ENCODE assay signal across 1 cellular context in the genomic region with DNA sequence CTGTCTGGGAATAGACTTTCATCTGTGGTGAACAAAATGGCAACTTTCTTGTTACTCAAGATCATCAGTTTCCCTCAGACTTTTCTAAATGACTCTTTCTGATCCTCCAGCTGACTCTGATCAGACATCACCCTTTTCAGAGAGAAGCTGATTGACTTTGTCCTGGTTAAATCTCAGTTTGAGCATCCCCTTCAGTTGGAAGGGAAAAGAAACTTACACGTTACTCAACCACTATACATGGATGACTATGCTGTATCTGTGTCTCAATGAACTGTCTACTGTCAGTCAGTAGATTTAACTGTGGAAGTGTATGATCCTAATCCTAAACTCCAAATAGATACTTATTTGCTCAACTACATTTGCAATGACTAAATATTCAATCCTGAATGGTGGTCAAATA.
TF ChIP-seq lines count a peak whose summit lies in the region.

No MANE protein-coding gene starts in this region.

TF ChIP-seq in GM23338, 12 proteins besides CTCF, POLR2A, EP300 and RAD21 (continued from another document):
- TF ChIP-seq, protein P1, sequence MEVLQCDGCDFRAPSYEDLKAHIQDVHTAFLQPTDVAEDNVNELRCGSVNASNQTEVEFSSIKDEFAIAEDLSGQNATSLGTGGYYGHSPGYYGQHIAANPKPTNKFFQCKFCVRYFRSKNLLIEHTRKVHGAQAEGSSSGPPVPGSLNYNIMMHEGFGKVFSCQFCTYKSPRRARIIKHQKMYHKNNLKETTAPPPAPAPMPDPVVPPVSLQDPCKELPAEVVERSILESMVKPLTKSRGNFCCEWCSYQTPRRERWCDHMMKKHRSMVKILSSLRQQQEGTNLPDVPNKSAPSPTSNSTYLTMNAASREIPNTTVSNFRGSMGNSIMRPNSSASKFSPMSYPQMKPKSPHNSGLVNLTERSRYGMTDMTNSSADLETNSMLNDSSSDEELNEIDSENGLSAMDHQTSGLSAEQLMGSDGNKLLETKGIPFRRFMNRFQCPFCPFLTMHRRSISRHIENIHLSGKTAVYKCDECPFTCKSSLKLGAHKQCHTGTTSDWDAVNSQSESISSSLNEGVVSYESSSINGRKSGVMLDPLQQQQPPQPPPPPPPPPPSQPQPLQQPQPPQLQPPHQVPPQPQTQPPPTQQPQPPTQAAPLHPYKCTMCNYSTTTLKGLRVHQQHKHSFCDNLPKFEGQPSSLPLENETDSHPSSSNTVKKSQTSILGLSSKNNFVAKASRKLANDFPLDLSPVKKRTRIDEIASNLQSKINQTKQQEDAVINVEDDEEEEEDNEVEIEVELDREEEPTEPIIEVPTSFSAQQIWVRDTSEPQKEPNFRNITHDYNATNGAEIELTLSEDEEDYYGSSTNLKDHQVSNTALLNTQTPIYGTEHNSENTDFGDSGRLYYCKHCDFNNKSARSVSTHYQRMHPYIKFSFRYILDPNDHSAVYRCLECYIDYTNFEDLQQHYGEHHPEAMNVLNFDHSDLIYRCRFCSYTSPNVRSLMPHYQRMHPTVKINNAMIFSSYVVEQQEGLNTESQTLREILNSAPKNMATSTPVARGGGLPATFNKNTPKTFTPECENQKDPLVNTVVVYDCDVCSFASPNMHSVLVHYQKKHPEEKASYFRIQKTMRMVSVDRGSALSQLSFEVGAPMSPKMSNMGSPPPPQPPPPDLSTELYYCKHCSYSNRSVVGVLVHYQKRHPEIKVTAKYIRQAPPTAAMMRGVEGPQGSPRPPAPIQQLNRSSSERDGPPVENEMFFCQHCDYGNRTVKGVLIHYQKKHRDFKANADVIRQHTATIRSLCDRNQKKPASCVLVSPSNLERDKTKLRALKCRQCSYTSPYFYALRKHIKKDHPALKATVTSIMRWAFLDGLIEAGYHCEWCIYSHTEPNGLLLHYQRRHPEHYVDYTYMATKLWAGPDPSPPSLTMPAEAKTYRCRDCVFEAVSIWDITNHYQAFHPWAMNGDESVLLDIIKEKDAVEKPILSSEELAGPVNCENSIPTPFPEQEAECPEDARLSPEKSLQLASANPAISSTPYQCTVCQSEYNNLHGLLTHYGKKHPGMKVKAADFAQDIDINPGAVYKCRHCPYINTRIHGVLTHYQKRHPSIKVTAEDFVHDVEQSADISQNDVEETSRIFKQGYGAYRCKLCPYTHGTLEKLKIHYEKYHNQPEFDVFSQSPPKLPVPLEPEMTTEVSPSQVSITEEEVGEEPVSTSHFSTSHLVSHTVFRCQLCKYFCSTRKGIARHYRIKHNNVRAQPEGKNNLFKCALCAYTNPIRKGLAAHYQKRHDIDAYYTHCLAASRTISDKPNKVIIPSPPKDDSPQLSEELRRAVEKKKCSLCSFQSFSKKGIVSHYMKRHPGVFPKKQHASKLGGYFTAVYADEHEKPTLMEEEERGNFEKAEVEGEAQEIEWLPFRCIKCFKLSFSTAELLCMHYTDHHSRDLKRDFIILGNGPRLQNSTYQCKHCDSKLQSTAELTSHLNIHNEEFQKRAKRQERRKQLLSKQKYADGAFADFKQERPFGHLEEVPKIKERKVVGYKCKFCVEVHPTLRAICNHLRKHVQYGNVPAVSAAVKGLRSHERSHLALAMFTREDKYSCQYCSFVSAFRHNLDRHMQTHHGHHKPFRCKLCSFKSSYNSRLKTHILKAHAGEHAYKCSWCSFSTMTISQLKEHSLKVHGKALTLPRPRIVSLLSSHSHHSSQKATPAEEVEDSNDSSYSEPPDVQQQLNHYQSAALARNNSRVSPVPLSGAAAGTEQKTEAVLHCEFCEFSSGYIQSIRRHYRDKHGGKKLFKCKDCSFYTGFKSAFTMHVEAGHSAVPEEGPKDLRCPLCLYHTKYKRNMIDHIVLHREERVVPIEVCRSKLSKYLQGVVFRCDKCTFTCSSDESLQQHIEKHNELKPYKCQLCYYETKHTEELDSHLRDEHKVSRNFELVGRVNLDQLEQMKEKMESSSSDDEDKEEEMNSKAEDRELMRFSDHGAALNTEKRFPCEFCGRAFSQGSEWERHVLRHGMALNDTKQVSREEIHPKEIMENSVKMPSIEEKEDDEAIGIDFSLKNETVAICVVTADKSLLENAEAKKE (CRISPR knock-in tag; IDR thresholded peaks at IDR 0.05), result no peak
- TF ChIP-seq CREB1 (CRISPR knock-in tag; IDR thresholded peaks at IDR 0.05; ENCODE audit: low read depth) (no peak), POLR2AphosphoS5 (IDR thresholded peaks at IDR 0.05; ENCODE audit: low read depth) (no peak), STAT1 (IDR thresholded peaks at IDR 0.05; ENCODE audit: unreplicated experiment) (no peak), ETS1 (IDR thresholded peaks at IDR 0.05) (no peak), EZH2 (IDR thresholded peaks at IDR 0.05; ENCODE audit: low read depth, unreplicated experiment) (no peak), ZNF331 (CRISPR knock-in tag; IDR thresholded peaks at IDR 0.05; ENCODE audit: low read depth) (no peak), REST (IDR thresholded peaks at IDR 0.05; ENCODE audit: unreplicated experiment) (no peak), EZH2phosphoT487 (IDR thresholded peaks at IDR 0.05; ENCODE audit: unreplicated experiment) (no peak)
TF ChIP-seq in GM23338: peak in this region for 0.
